In the genomic region with DNA sequence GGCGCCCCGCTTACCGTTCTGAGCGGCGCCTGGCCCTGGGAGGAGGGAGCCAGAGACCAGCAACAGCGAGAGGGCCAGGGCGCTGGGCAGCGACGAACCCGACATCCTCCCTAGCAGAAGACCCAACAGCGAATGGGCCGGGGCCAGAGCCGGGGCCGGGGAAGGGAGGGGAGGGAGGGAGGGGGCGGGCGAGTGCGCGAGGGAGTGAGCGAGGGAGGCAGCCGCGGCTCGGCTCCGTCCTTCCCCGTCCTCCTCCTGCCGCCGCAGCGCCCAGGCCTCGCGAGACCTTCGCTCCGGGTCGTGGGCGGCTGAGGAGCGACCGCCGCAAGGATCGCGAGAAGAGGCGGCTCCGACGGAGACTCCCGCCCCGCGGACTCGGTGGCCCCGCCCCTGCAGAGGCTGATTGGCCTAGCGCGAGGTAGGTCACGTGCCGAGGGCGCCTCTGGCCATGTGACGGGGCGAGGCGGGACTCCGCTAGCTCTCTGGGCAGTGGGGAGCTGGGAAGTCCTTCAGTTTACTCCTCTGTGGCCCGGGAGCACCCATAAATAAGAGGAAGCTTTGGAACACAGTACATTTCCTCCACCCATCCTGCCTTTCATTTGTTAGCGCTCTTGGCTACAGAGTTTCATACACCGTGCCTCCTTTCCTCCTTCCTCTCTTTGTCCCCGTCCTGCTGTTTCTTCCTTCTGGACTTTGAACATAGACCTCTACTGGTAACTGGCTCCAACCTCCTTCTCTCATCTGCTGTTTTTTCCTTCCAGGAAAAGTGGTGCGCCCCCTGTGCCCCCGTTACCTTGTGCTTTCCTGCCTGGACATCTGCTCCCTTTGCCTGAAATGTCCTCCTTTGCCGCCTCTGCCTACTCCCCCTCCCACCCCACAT, we compare ENCODE assay signal across 1 cellular context.
TF ChIP-seq lines count a peak whose summit lies in the region.

A gene (minus strand): TSS at position 279 of the 880 bp plus-strand sequence. CDS start 174 bp downstream, at position 105.

TF ChIP-seq in GM23338, 12 proteins besides CTCF, POLR2A, EP300 and RAD21 (continued from another document):
- TF ChIP-seq, protein P1, sequence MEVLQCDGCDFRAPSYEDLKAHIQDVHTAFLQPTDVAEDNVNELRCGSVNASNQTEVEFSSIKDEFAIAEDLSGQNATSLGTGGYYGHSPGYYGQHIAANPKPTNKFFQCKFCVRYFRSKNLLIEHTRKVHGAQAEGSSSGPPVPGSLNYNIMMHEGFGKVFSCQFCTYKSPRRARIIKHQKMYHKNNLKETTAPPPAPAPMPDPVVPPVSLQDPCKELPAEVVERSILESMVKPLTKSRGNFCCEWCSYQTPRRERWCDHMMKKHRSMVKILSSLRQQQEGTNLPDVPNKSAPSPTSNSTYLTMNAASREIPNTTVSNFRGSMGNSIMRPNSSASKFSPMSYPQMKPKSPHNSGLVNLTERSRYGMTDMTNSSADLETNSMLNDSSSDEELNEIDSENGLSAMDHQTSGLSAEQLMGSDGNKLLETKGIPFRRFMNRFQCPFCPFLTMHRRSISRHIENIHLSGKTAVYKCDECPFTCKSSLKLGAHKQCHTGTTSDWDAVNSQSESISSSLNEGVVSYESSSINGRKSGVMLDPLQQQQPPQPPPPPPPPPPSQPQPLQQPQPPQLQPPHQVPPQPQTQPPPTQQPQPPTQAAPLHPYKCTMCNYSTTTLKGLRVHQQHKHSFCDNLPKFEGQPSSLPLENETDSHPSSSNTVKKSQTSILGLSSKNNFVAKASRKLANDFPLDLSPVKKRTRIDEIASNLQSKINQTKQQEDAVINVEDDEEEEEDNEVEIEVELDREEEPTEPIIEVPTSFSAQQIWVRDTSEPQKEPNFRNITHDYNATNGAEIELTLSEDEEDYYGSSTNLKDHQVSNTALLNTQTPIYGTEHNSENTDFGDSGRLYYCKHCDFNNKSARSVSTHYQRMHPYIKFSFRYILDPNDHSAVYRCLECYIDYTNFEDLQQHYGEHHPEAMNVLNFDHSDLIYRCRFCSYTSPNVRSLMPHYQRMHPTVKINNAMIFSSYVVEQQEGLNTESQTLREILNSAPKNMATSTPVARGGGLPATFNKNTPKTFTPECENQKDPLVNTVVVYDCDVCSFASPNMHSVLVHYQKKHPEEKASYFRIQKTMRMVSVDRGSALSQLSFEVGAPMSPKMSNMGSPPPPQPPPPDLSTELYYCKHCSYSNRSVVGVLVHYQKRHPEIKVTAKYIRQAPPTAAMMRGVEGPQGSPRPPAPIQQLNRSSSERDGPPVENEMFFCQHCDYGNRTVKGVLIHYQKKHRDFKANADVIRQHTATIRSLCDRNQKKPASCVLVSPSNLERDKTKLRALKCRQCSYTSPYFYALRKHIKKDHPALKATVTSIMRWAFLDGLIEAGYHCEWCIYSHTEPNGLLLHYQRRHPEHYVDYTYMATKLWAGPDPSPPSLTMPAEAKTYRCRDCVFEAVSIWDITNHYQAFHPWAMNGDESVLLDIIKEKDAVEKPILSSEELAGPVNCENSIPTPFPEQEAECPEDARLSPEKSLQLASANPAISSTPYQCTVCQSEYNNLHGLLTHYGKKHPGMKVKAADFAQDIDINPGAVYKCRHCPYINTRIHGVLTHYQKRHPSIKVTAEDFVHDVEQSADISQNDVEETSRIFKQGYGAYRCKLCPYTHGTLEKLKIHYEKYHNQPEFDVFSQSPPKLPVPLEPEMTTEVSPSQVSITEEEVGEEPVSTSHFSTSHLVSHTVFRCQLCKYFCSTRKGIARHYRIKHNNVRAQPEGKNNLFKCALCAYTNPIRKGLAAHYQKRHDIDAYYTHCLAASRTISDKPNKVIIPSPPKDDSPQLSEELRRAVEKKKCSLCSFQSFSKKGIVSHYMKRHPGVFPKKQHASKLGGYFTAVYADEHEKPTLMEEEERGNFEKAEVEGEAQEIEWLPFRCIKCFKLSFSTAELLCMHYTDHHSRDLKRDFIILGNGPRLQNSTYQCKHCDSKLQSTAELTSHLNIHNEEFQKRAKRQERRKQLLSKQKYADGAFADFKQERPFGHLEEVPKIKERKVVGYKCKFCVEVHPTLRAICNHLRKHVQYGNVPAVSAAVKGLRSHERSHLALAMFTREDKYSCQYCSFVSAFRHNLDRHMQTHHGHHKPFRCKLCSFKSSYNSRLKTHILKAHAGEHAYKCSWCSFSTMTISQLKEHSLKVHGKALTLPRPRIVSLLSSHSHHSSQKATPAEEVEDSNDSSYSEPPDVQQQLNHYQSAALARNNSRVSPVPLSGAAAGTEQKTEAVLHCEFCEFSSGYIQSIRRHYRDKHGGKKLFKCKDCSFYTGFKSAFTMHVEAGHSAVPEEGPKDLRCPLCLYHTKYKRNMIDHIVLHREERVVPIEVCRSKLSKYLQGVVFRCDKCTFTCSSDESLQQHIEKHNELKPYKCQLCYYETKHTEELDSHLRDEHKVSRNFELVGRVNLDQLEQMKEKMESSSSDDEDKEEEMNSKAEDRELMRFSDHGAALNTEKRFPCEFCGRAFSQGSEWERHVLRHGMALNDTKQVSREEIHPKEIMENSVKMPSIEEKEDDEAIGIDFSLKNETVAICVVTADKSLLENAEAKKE (CRISPR knock-in tag; IDR thresholded peaks at IDR 0.05) = 0 out of 2 replicates have a peak, but pooled peaks have one; percentile 25
